Comparison of ENCODE assay signal across 8 cellular contexts in genomic region chr12:82686223-82687019, GRCh38. TPM values are rescaled to one million over a fixed set of nuclear protein-coding genes. Genes with fewer than 3 reads are reported as not detected.
DNase-seq lines count a peak whose midpoint lies in the region; ATAC-seq and TF ChIP-seq lines count a peak whose summit lies in the region.

TMTC2 (plus strand) TSS chr12:82686906.

- H3K4me1 Mint-ChIP-seq in activated B cell treated with CpG ODN at 0.5 μM for 24 hours, result peaks cover 19% of the 10 kb centered on the region

- ATAC-seq in GM18907 (IDR thresholded peaks at IDR 0.05; ENCODE audit: unreplicated experiment) (peak; percentile 91), HG03135 (IDR thresholded peaks at IDR 0.05; ENCODE audit: unreplicated experiment) (peak; percentile 83), activated B cell treated with CpG ODN at 0.5 μM for 24 hours (ENCODE audit: low read depth) (peak; percentile 93)

- no peak for TF ChIP-seq CTCF in activated B cell treated with CpG ODN at 0.5 μM for 24 hours (IDR thresholded peaks at IDR 0.05)

- no peaks in the 10 kb centered on the region for H3K9me3 Mint-ChIP-seq in activated B cell treated with CpG ODN at 0.5 μM for 24 hours

- H3K27ac ChIP-seq in caudate nucleus (ENCODE audit: low read depth, low read length), result peak within 1 kb of the TSS; percentile 100

- in situ Hi-C loops in ACHN (cut with HindIII; ENCODE audit: low pct_ligation_motif_present, low pct_unique_long_range_greater_than_20kb, low sequenced_read_pairs), result no loop called here

- H3K27ac Mint-ChIP-seq in activated B cell treated with CpG ODN at 0.5 μM for 24 hours, result peak within 1 kb of the TSS; percentile 83

- POLR2A ChIA-PET in activated B cell treated with CpG ODN at 0.5 μM for 24 hours (lab: Charles Lee), result interaction anchor here (2.9 kb wide), 1 partner anchor 328 kb away, joined by 24 read pairs; the partner anchor contains the start of genes CCDC59 and METTL25

- DNase-seq in ACHN (peak; percentile 96), NCI-H2196 (lab: John Stamatoyannopoulos, UW; ENCODE audit: unreplicated experiment) (peak; percentile 84), activated B cell treated with CpG ODN at 0.5 μM for 24 hours (peak; percentile 81), caudate nucleus (lab: John Stamatoyannopoulos, UW) (peak; percentile 57 to 99 (median 96)), inferior parietal cortex (ENCODE audit: extremely low spot score) (peak; percentile 93), smooth muscle cell of the brain vasculature (ENCODE audit: low read depth, low spot score) (peak; percentile 80)

- H3K4me3 Mint-ChIP-seq in activated B cell treated with CpG ODN at 0.5 μM for 24 hours, result peak within 1 kb of the TSS; percentile 87

- intact Hi-C loops in activated B cell treated with CpG ODN at 0.5 μM for 24 hours (cut with micrococcal nuclease), result loop anchor here (1.0 to 10.0 kb wide), 3 partner anchors 318 to 1711 kb away; partner anchors contain the start of genes CCDC59 and METTL25

- peaks cover 4% of the 10 kb centered on the region for H3K36me3 Mint-ChIP-seq in activated B cell treated with CpG ODN at 0.5 μM for 24 hours (ENCODE audit: low read depth)

- CTCF ChIA-PET in activated B cell treated with CpG ODN at 0.5 μM for 24 hours (lab: Charles Lee), result interaction anchor here (0.7 to 2.2 kb wide), 8 partner anchors 11 to 1818 kb away, joined by 3 to 15 read pairs (median 4); partner anchors contain the start of genes CCDC59 and METTL25

- peaks cover 10% of the 10 kb centered on the region for H3K27me3 Mint-ChIP-seq in activated B cell treated with CpG ODN at 0.5 μM for 24 hours

RNA-seq across cellular contexts. Expression of gene TMTC2, which starts in this region (rescaled TPM):
- total RNA-seq in activated B cell treated with CpG ODN at 0.5 μM for 24 hours, result 1.5 and 2.2 TPM in 2 replicates

Comparison
In these comparisons a context has a peak if more than half of its experiments do, and no peak if none do; other contexts are left out.
1. Peak in every context shown above with its lines: DNase-seq, ATAC-seq and H3K27ac ChIP-seq.